ENCODE assay signal across 19 cellular contexts in the genomic region with DNA sequence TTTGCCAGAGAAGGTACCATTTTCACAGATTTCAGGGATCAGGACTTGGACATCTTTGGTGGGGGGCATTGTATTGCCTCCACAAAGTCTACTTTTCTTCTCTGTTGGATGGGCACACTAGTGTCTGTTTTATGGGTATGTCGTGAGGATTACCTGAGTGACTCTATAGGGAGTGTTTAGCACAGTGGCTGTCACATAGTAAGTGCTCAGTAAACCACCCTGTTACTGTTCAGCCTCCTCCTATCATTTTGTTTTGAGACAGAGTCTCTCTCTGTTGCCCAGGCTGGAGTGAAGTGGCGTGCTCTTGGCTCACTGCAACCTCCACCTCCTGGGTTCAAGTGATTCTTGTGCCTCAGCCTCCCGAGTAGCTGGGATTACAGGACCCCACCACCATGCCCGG. TPM values are rescaled to one million over a fixed set of nuclear protein-coding genes. Genes with fewer than 3 reads are reported as not detected.
DNase-seq lines count a peak whose midpoint lies in the region; ATAC-seq, FAIRE-seq and TF ChIP-seq lines count a peak whose summit lies in the region.
"Had no signal": no experiment of that assay in that cellular context is flagged by ENCODE, and none has a peak within 500 bp of the region (broad histone marks: within the 10 kb centered on the region; RNA-seq: fewer than 3 reads in every experiment).

No MANE protein-coding gene starts in this region.

- H3K4me3 ChIP-seq in left ventricle myocardium inferior (no peak overlapping the region), astrocyte (ENCODE audit: insufficient read depth, low read depth, low read length) (no peak overlapping the region)

- H3K36me3 ChIP-seq in left ventricle myocardium inferior (no peaks in the 10 kb centered on the region), astrocyte (ENCODE audit: insufficient read depth, low read length) (no peaks in the 10 kb centered on the region)

- H3K4me1 ChIP-seq in left ventricle myocardium inferior = peaks cover 29% of the 10 kb centered on the region
- peaks cover 20% of the 10 kb centered on the region for H3K4me1 ChIP-seq in astrocyte (ENCODE audit: insufficient read depth, low read length)

- no peaks in the 10 kb centered on the region for H3K9me3 ChIP-seq in left ventricle myocardium inferior (replicated peaks)
- no peaks in the 10 kb centered on the region for H3K9me3 ChIP-seq in astrocyte (ENCODE audit: insufficient read depth, low read depth, low read length)

- H3K79me2 ChIP-seq in astrocyte (ENCODE audit: insufficient read depth, low read length) = peaks cover 22% of the 10 kb centered on the region

- H3K4me1 Mint-ChIP-seq in astrocyte (ENCODE audit: low read depth, unreplicated experiment) (peaks cover 2% of the 10 kb centered on the region), neural crest cell (peaks cover 37% of the 10 kb centered on the region)

- TF ChIP-seq CTCF in left ventricle myocardium inferior (IDR thresholded peaks at IDR 0.05; ENCODE audit: borderline replicate concordance) (no peak), astrocyte (IDR thresholded peaks at IDR 0.05; ENCODE audit: insufficient read depth, low read depth, low read length) (no peak), neural crest cell (conservative IDR thresholded peaks at IDR 0.05) (no peak)

- H3K27me3 ChIP-seq in left ventricle myocardium inferior (ENCODE audit: low read depth) = no peaks in the 10 kb centered on the region
- H3K27me3 ChIP-seq in astrocyte (ENCODE audit: insufficient read depth, low read length) = no peaks in the 10 kb centered on the region

- H3K27ac ChIP-seq in left ventricle myocardium inferior (replicated peaks) (peak overlapping the region; percentile 48), astrocyte (ENCODE audit: low read depth, low read length) (no peak overlapping the region)

- intact Hi-C loops in left ventricle myocardium inferior (cut with micrococcal nuclease) (no loop called here), left ventricle myocardium superior (cut with micrococcal nuclease) (no loop called here)

- ATAC-seq in left ventricle myocardium superior (no peak), HG02885 (IDR thresholded peaks at IDR 0.05; ENCODE audit: poor library complexity, unreplicated experiment) (no peak), HG02642 (IDR thresholded peaks at IDR 0.05; ENCODE audit: poor library complexity, unreplicated experiment) (no peak), GM21528 (IDR thresholded peaks at IDR 0.05; ENCODE audit: low FRiP score, unreplicated experiment) (no peak)
- ATAC-seq: CD8-positive, alpha-beta T cell; HCT116 had no signal

- FAIRE-seq in astrocyte (lab: Jason Lieb, UNC) = no peak
- FAIRE-seq: D721Med, GM12892, H54 had no signal

- H4K20me1 ChIP-seq in astrocyte (ENCODE audit: insufficient read depth, low read length) = peaks cover 18% of the 10 kb centered on the region

- H3K9ac ChIP-seq in astrocyte (ENCODE audit: low read length) = no peak overlapping the region

- no peak overlapping the region for H2AFZ ChIP-seq in astrocyte (ENCODE audit: low read depth, low read length)

- no peaks in the 10 kb centered on the region for H3K27me3 Mint-ChIP-seq in astrocyte (ENCODE audit: low read depth, unreplicated experiment)
- no peaks in the 10 kb centered on the region for H3K27me3 Mint-ChIP-seq in neural crest cell (ENCODE audit: low read depth)
- H3K27me3 Mint-ChIP-seq: IgD-negative memory B cell had no signal

- no peak overlapping the region for H3K4me3 Mint-ChIP-seq in astrocyte (ENCODE audit: unreplicated experiment)
- peak overlapping the region; percentile 42 for H3K4me3 Mint-ChIP-seq in neural crest cell
- H3K4me3 Mint-ChIP-seq: CD8-positive, alpha-beta T cell had no signal

- no peak for DNase-seq in left ventricle myocardium inferior
- DNase-seq in left ventricle myocardium superior = no peak
- no peak for DNase-seq in astrocyte (ENCODE audit: low read depth)
- no peak for DNase-seq in neural crest cell (ENCODE audit: low read depth, low spot score)
- no peak for DNase-seq in NCI-H2171 treated with DMSO at 0.1 percent for 48 hours (lab: John Stamatoyannopoulos, UW)
- DNase-seq: 8988T; C1 segment of cervical spinal cord; CD8-positive, alpha-beta T cell; COR-L47; DND-41; GDM1 had no signal

- H3K36me3 Mint-ChIP-seq in astrocyte (ENCODE audit: low read depth, unreplicated experiment) (no peaks in the 10 kb centered on the region), neural crest cell (ENCODE audit: low read depth) (peaks cover 5% of the 10 kb centered on the region)
- H3K36me3 Mint-ChIP-seq: IgD-negative memory B cell had no signal

- H3K27ac Mint-ChIP-seq in astrocyte (ENCODE audit: unreplicated experiment) (peak overlapping the region; percentile 20), neural crest cell (ENCODE audit: unreplicated experiment) (no peak overlapping the region)
- H3K27ac Mint-ChIP-seq: CD8-positive, alpha-beta T cell had no signal

- no peak overlapping the region for H3K4me2 ChIP-seq in astrocyte (ENCODE audit: low read length)

- no peaks in the 10 kb centered on the region for H3K9me3 Mint-ChIP-seq in astrocyte (ENCODE audit: unreplicated experiment)
- no peaks in the 10 kb centered on the region for H3K9me3 Mint-ChIP-seq in neural crest cell
- H3K9me3 Mint-ChIP-seq: CD8-positive, alpha-beta T cell; IgD-negative memory B cell had no signal

RNA-seq across cellular contexts. Expression of a gene that starts 2.4 kb away (rescaled TPM):
- total RNA-seq in left ventricle myocardium inferior (109 TPM), left ventricle myocardium superior (144 TPM), astrocyte (260 and 292 TPM in 2 replicates), neural crest cell (349 and 358 TPM in 2 replicates)
